Comparison of ENCODE assay signal across 1 cellular context in genomic region chr3:104596551-104596950, GRCh38.
TF ChIP-seq lines count a peak whose summit lies in the region.

No MANE protein-coding gene starts in this region.

TF ChIP-seq in HCT116, 20 proteins besides CTCF, POLR2A, EP300 and RAD21 (continued from another document):
- TF ChIP-seq ATF3 (IDR thresholded peaks at IDR 0.05) (no peak), ELF1 (IDR thresholded peaks at IDR 0.05; ENCODE audit: borderline replicate concordance, low read depth) (no peak), MAX (IDR thresholded peaks at IDR 0.05) (no peak), SRF (IDR thresholded peaks at IDR 0.05; ENCODE audit: low read depth) (no peak), ZBTB33 (IDR thresholded peaks at IDR 0.05; ENCODE audit: extremely low read depth, insufficient replicate concordance, low read length) (no peak), SP1 (IDR thresholded peaks at IDR 0.05; ENCODE audit: low read depth) (no peak), CEBPB (IDR thresholded peaks at IDR 0.05; ENCODE audit: low read depth) (no peak), POLR2AphosphoS5 (IDR thresholded peaks at IDR 0.05; ENCODE audit: low read depth, low read length) (no peak), EGR1 (IDR thresholded peaks at IDR 0.05; ENCODE audit: low read depth) (no peak), EZH2 (IDR thresholded peaks at IDR 0.05) (no peak), YY1 (IDR thresholded peaks at IDR 0.05; ENCODE audit: extremely low read depth, insufficient replicate concordance, low read depth, low read length) (no peak), ZFX (IDR thresholded peaks at IDR 0.05) (no peak), ZNF274 (IDR thresholded peaks at IDR 0.05; ENCODE audit: low read depth, low read length) (no peak)
